Comparison of ENCODE assay signal across 9 cellular contexts in genomic region chr9:77011973-77012817, GRCh38. TPM values are rescaled to one million over a fixed set of nuclear protein-coding genes. Genes with fewer than 3 reads are reported as not detected.
DNase-seq lines count a peak whose midpoint lies in the region; ATAC-seq, FAIRE-seq and TF ChIP-seq lines count a peak whose summit lies in the region.
"Had no signal": no experiment of that assay in that cellular context is flagged by ENCODE, and none has a peak within 500 bp of the region (broad histone marks: within the 10 kb centered on the region; RNA-seq: fewer than 3 reads in every experiment).

No MANE protein-coding gene starts in this region.

- H3K9ac ChIP-seq in KMS-11 (no peak overlapping the region), H1 (replicated peaks in 1 of 4; ENCODE audit: extremely low read depth in 1 of 4, low read depth in 3 of 4, low read length in 3 of 4) (peak overlapping the region in 2 of 4 experiments; percentile 35 to 39; a peak in 2 of 7 replicates)

- no peak overlapping the region for H2AFZ ChIP-seq in KMS-11 (ENCODE audit: low read depth)
- H2AFZ ChIP-seq in H1 (ENCODE audit: low read length), result no peak overlapping the region

- FAIRE-seq in H1 (lab: Jason Lieb, UNC), result peak; percentile 71

- H3K36me3 ChIP-seq in KMS-11 (ENCODE audit: insufficient read depth), result no peaks in the 10 kb centered on the region
- no peaks in the 10 kb centered on the region for H3K36me3 ChIP-seq in H1 (ENCODE audit: control insufficient read depth in 2 of 4, insufficient read depth in 4 of 4, low read length in 3 of 4)

- H3K36me3 Mint-ChIP-seq in naive B cell, result no peaks in the 10 kb centered on the region
- H3K36me3 Mint-ChIP-seq in stimulated activated naive B cell treated with anti-CD40 and anti-IgM and Interleukin-4, amounts not matched to agents 10 μg/mL and 1 μg/mL and 100 μg/mL, for 72 hours, result peaks cover 3% of the 10 kb centered on the region in 2 donors

- CTCF ChIA-PET in H1 (lab: Charles Lee; ENCODE audit: partially characterized antibody), result interaction anchor here (1.4 to 2.9 kb wide), 2 partner anchors 9 to 12 kb away, joined by 4 to 12 read pairs; no protein-coding TSS in a partner anchor

- H4K8ac ChIP-seq in H1 (ENCODE audit: extremely low read depth, insufficient read depth, low read length), result no peak overlapping the region

- H3K23me2 ChIP-seq in H1 (ENCODE audit: low read depth, low read length), result peaks cover 22% of the 10 kb centered on the region

- TF ChIP-seq EP300 in H1 (IDR thresholded peaks at IDR 0.05; ENCODE audit: borderline replicate concordance in 1 of 2, low read depth in 2 of 2, low read length in 2 of 2), result no peak

- DNase-seq in Ammon's horn (ENCODE audit: low spot score) (peak; percentile 44), GM20000 (ENCODE audit: low spot score) (peak; percentile 71), H1 (ENCODE audit: low read depth in 1 of 2, low spot score in 2 of 2) (peak in 1 of 2 experiments; percentile 98), naive B cell (no peak), NOMO-1 treated with dmso at 0.1 percent for 144 hours (lab: John Stamatoyannopoulos, UW; ENCODE audit: unreplicated experiment) (no peak)
- peak; percentile 47 for DNase-seq in activated CD4-positive, alpha-beta T cell treated with anti-CD3 and anti-CD28 coated beads, Interleukin-2, amount 50 U/mL, for 1 hour
- DNase-seq in stimulated activated naive B cell treated with anti-CD40 and anti-IgM and Interleukin-4, amounts not matched to agents 10 μg/mL and 1 μg/mL and 100 μg/mL, for 72 hours, result peak; percentile 31

- peak; percentile 41 to 56 for ATAC-seq in naive B cell (ENCODE audit: low read depth in 2 of 2)
- peak in 1 of 2 donors; percentile 50 for ATAC-seq in stimulated activated naive B cell treated with anti-CD40 and anti-IgM and Interleukin-4, amounts not matched to agents 10 μg/mL and 1 μg/mL and 100 μg/mL, for 72 hours (replicated peaks)

- no peak overlapping the region for H3K23ac ChIP-seq in H1 (ENCODE audit: insufficient read length)

- H2AK5ac ChIP-seq in H1 (ENCODE audit: low read depth, low read length), result no peak overlapping the region

- H3K4me2 ChIP-seq in KMS-11 (no peak overlapping the region), H1 (ENCODE audit: insufficient read depth in 1 of 2, low read depth in 2 of 2, low read length in 2 of 2) (peak overlapping the region; percentile 76 to 94)

- H4K5ac ChIP-seq in H1 (ENCODE audit: insufficient read length, low read depth, low read length), result no peak overlapping the region

- H2BK20ac ChIP-seq in H1 (ENCODE audit: low read length), result peak overlapping the region; percentile 41

- H3K4me1 Mint-ChIP-seq in naive B cell, result peaks cover 3 to 8% (median 7%) of the 10 kb centered on the region in 3 donors
- peaks cover 5 to 12% of the 10 kb centered on the region in 2 donors for H3K4me1 Mint-ChIP-seq in stimulated activated naive B cell treated with anti-CD40 and anti-IgM and Interleukin-4, amounts not matched to agents 10 μg/mL and 1 μg/mL and 100 μg/mL, for 72 hours

- TF ChIP-seq RAD21 in H1 (IDR thresholded peaks at IDR 0.05 in 1 of 2, conservative IDR thresholded peaks at IDR 0.05 in 1 of 2; ENCODE audit: low read depth in 2 of 2, low read length in 2 of 2), result peak; percentile 69 to 79

- peak overlapping the region; percentile 23; the same call in 1 of the 2 replicates for H2BK12ac ChIP-seq in H1 (ENCODE audit: low read depth, low read length)

- no peak overlapping the region for H3K14ac ChIP-seq in H1 (ENCODE audit: insufficient read length)

- no peak overlapping the region for H3K56ac ChIP-seq in H1 (replicated peaks; ENCODE audit: insufficient read length, low read depth, low read length)

- H3K18ac ChIP-seq in H1 (ENCODE audit: extremely low read depth, low read length), result peak overlapping the region; percentile 24; the same call in 1 of the 2 replicates

- TF ChIP-seq CTCF in GM20000 (IDR thresholded peaks at IDR 0.05; ENCODE audit: extremely low read depth, missing control alignments), result peak; percentile 71
- TF ChIP-seq CTCF in KMS-11 (conservative IDR thresholded peaks at IDR 0.05; ENCODE audit: low read depth, low read length), result peak; percentile 47; the same call in 1 of the 2 replicates
- peak; percentile 89 to 91 (median 91) for TF ChIP-seq CTCF in H1 (IDR thresholded peaks at IDR 0.05; ENCODE audit: control extremely low read depth in 1 of 3, insufficient read depth in 1 of 3, low read depth in 1 of 3, low read length in 3 of 3)

- no peaks in the 10 kb centered on the region for H3K79me1 ChIP-seq in H1 (ENCODE audit: low read depth, low read length)

- no peaks in the 10 kb centered on the region for H3K79me2 ChIP-seq in KMS-11 (ENCODE audit: insufficient read depth, low read depth)
- H3K79me2 ChIP-seq in H1 (ENCODE audit: control insufficient read depth in 1 of 2, insufficient read depth in 2 of 2, low read length in 2 of 2), result no peaks in the 10 kb centered on the region

- H3K4ac ChIP-seq in H1 (replicated peaks; ENCODE audit: insufficient read length, low read depth, low read length), result no peak overlapping the region

- no peak overlapping the region for H2BK15ac ChIP-seq in H1 (ENCODE audit: low read length)

- peaks cover 0 to 6% (median 0%) of the 10 kb centered on the region in 7 donors for H3K9me3 Mint-ChIP-seq in naive B cell
- H3K9me3 Mint-ChIP-seq in stimulated activated naive B cell treated with anti-CD40 and anti-IgM and Interleukin-4, amounts not matched to agents 10 μg/mL and 1 μg/mL and 100 μg/mL, for 72 hours, result no peaks in the 10 kb centered on the region
- H3K9me3 Mint-ChIP-seq: stimulated activated naive CD8-positive, alpha-beta T cell treated with anti-CD3 and anti-CD28 coated beads, Interleukin-15, Interleukin-2, amounts not matched to agents 100 ng/mL and 50 ng/mL, for 24 hours had no signal

- 2% methylated on average over 42 of the region's 42 CpGs; no CpG with 5 or more reads in 1 of the 2 experiments for WGBS in H1 (ENCODE audit: extremely low coverage in 1 of 2, insufficient coverage in 1 of 2, insufficient read length in 1 of 2, insufficient replicate concordance in 2 of 2, low coverage in 1 of 2, low lambda C conversion rate in 2 of 2, missing lambda C conversion rate in 1 of 2), 2 experiments

- H4K20me1 ChIP-seq in KMS-11 (ENCODE audit: insufficient read depth) (no peaks in the 10 kb centered on the region), H1 (replicated peaks in 1 of 2; ENCODE audit: control insufficient read depth in 1 of 2, insufficient read depth in 2 of 2, low read length in 2 of 2) (peaks cover 1 to 3% of the 10 kb centered on the region in 2 experiments)

- H3K27ac ChIP-seq in KMS-11 (no peak overlapping the region), H1 (ENCODE audit: low read depth, low read length) (no peak overlapping the region)

- no peak overlapping the region for H2BK120ac ChIP-seq in H1 (replicated peaks; ENCODE audit: low read depth, low read length)

- no peaks in the 10 kb centered on the region for H3K4me1 ChIP-seq in KMS-11 (ENCODE audit: low read depth, poor library complexity, severe bottlenecking)
- H3K4me1 ChIP-seq in H1 (replicated peaks in 1 of 4; ENCODE audit: control insufficient read depth in 3 of 4, insufficient read depth in 4 of 4, low read length in 3 of 4), result peaks cover 9 to 30% (median 25%) of the 10 kb centered on the region in 4 experiments

- TF ChIP-seq POLR2A in H1 (IDR thresholded peaks at IDR 0.05; ENCODE audit: control extremely low read depth in 1 of 2, low read depth in 2 of 2, low read length in 2 of 2), result no peak

- H3K27ac Mint-ChIP-seq in naive B cell, result no peak overlapping the region
- H3K27ac Mint-ChIP-seq in stimulated activated naive B cell treated with anti-CD40 and anti-IgM and Interleukin-4, amounts not matched to agents 10 μg/mL and 1 μg/mL and 100 μg/mL, for 72 hours, result peak overlapping the region; percentile 78
- H3K27ac Mint-ChIP-seq: stimulated activated naive CD8-positive, alpha-beta T cell treated with anti-CD3 and anti-CD28 coated beads, Interleukin-15, Interleukin-2, amounts not matched to agents 100 ng/mL and 50 ng/mL, for 24 hours had no signal

- H3K4me3 Mint-ChIP-seq in naive B cell, result peak overlapping the region in 5 of 8 donors; percentile 9 to 66 (median 39)
- H3K4me3 Mint-ChIP-seq in stimulated activated naive B cell treated with anti-CD40 and anti-IgM and Interleukin-4, amounts not matched to agents 10 μg/mL and 1 μg/mL and 100 μg/mL, for 72 hours, result peak overlapping the region; percentile 51 to 72
- H3K4me3 Mint-ChIP-seq: stimulated activated naive CD8-positive, alpha-beta T cell treated with anti-CD3 and anti-CD28 coated beads, Interleukin-15, Interleukin-2, amounts not matched to agents 100 ng/mL and 50 ng/mL, for 24 hours had no signal

- H3K27me3 Mint-ChIP-seq in naive B cell, result peaks cover 51 to 55% (median 52%) of the 10 kb centered on the region in 3 donors
- H3K27me3 Mint-ChIP-seq in stimulated activated naive B cell treated with anti-CD40 and anti-IgM and Interleukin-4, amounts not matched to agents 10 μg/mL and 1 μg/mL and 100 μg/mL, for 72 hours, result peaks cover 48 to 63% of the 10 kb centered on the region in 2 donors

- H3K9me3 ChIP-seq in H1 (ENCODE audit: insufficient read depth in 2 of 2, low read depth in 1 of 2, low read length in 1 of 2), result no peaks in the 10 kb centered on the region

- no peak overlapping the region for H4K91ac ChIP-seq in H1 (replicated peaks; ENCODE audit: insufficient read length, low read length)

- no peaks in the 10 kb centered on the region for H3K27me3 ChIP-seq in KMS-11 (ENCODE audit: insufficient read depth, low read depth)
- H3K27me3 ChIP-seq in H1 (replicated peaks in 1 of 4; ENCODE audit: control insufficient read depth in 3 of 4, extremely low read depth in 1 of 4, insufficient read depth in 3 of 4, low read length in 3 of 4), result peaks cover 46 to 71% (median 63%) of the 10 kb centered on the region in 4 experiments

- no peak overlapping the region for H2BK5ac ChIP-seq in H1 (ENCODE audit: low read depth, low read length)

- no peak overlapping the region for H3K4me3 ChIP-seq in KMS-11 (IDR thresholded peaks at IDR 0.05; ENCODE audit: insufficient read depth, low read depth, low read length)
- peak overlapping the region; percentile 20 to 60 (median 42); a peak in 5 of 8 replicates for H3K4me3 ChIP-seq in H1 (ENCODE audit: extremely low read depth in 1 of 4, insufficient read depth in 2 of 4, low read depth in 3 of 4, low read length in 4 of 4)

- POLR2A ChIA-PET in H1 (lab: Charles Lee; ENCODE audit: partially characterized antibody), result no interaction called here

TF ChIP-seq in H1, 55 proteins besides CTCF, POLR2A, EP300 and RAD21 (continues in another document):
- no peak for TF ChIP-seq SAP30 (IDR thresholded peaks at IDR 0.05; ENCODE audit: insufficient read depth, insufficient replicate concordance, low read length)

RNA-seq across cellular contexts. Expression of gene FOXB2, which starts 7.3 kb away (rescaled TPM):
- 0.22 and 0.25 TPM in 2 replicates for total RNA-seq in H1 (2021; fragmentation: NEBNext Ultra II Directional; extraction: Animal tissue kit (Norgen Biotek cat#: 25700))
- polyA plus RNA-seq in H1 (2011; rRNA removed), result 0.15 and 0.30 TPM in 2 replicates
- 0.17 TPM for polyA plus RNA-seq in H1 (2011; cell fraction: cytosol; rRNA removed)
- 0.20 TPM for polyA plus RNA-seq in H1 (2011; cell fraction: nucleus; rRNA removed)
- polyA plus RNA-seq in H1 (2012, experiment 1 of 2), result 0.32 TPM in 1 of 4 replicates, not detected in the others
- polyA plus RNA-seq in H1 (2012, experiment 2 of 2), result 0.13 TPM
- 0.14 TPM for polyA plus RNA-seq in H1 (2013, experiment 1 of 2)
- 0.13 TPM for polyA plus RNA-seq in H1 (2013, experiment 2 of 2)
- not detected in 2 replicates for polyA minus RNA-seq in H1 (2011; rRNA and poly(A)+ RNA removed)
- not detected for polyA minus RNA-seq in H1 (2011; cell fraction: cytosol; rRNA and poly(A)+ RNA removed)
- polyA minus RNA-seq in H1 (2011; cell fraction: nucleus; rRNA and poly(A)+ RNA removed), result 0.50 TPM
- not detected for polyA plus RNA-seq in naive B cell (ENCODE audit: low read depth in 6 of 6)

Comparison
In these comparisons a context has a peak if more than half of its experiments do, and no peak if none do; other contexts are left out.
1. DNase-seq: peak in Ammon's horn (single experiment), GM20000 (single experiment), activated CD4-positive, alpha-beta T cell treated with anti-CD3 and anti-CD28 coated beads, Interleukin-2, amount 50 U/mL, for 1 hour (single experiment) and stimulated activated naive B cell treated with anti-CD40 and anti-IgM and Interleukin-4, amounts not matched to agents 10 μg/mL and 1 μg/mL and 100 μg/mL, for 72 hours (single experiment); none in naive B cell (single experiment) and NOMO-1 treated with dmso at 0.1 percent for 144 hours (single experiment).
2. Peak in every context shown above with its lines, with median percentiles within 50 percentile points of each other: CTCF ChIP-seq.